Comparison of ENCODE assay signal across 1 cellular context in the genomic region with DNA sequence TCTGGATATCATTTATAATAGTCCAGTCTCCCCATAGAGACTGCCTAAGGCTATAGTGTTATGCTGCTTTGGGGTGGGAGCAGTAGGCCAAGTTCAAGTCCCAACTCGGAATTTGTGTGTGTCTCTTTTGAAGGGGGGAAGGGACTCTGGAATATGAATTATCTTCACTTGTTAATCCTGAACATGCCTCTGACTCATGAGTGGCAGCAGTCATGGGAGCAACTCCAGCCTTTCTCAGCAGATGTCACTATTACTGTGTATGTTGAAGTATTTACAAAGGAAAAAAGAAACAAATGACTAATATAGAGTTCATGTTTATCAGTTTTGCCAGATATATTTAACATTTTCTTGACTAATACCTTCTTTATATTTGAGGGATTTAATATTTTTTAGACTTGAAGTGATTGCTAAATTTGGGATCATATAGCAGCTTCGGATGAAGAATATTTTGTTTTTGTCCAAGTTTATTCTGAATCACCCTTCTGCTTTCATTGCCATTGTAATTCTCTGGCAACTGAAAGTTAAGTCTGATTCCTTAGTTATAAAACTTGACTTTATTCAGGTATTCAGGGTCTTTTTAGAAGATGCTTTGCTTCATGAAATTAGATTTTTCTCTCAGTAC.
TF ChIP-seq lines count a peak whose summit lies in the region.

No MANE protein-coding gene starts in this region.

TF ChIP-seq in HCT116, 20 proteins besides CTCF, POLR2A, EP300 and RAD21 (continued from another document):
- no peak for TF ChIP-seq REST (IDR thresholded peaks at IDR 0.05; ENCODE audit: low read depth)
TF ChIP-seq in HCT116: peak in this region for 0.
